12 cellular contexts compared by ENCODE assay signal in the genomic region with DNA sequence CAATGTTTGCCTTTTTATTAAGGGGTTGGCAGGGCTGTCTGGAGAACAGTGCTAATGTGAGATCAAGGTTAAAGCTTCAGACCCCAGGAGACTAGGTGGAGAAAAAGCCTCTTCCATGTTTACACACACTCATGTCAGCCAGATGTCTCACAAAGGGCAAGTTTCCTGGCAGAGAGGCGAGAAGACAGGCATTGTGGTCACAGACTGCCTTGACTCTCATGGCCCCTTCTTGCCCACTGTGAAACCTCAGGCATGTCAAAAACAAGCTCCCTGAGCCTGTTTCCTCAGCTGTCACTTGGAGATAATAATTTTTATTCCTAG.
DNase-seq lines count a peak whose midpoint lies in the region; ATAC-seq, FAIRE-seq and TF ChIP-seq lines count a peak whose summit lies in the region.
"Had no signal": no experiment of that assay in that cellular context is flagged by ENCODE, and none has a peak within 500 bp of the region (broad histone marks: within the 10 kb centered on the region; RNA-seq: fewer than 3 reads in every experiment).

No MANE protein-coding gene starts in this region.

- dilution Hi-C loops in endothelial cell of umbilical vein (cut with MboI; ENCODE audit: extremely low pct_ligation_motif_present, low sequenced_read_pairs), result no loop called here

- no TSS peak for BruUV-seq in endothelial cell of umbilical vein (replicated peaks; lab: Mats Ljungman, UMichigan)

- H3K27ac ChIP-seq in endothelial cell of umbilical vein (ENCODE audit: insufficient read depth, low read depth, low read length) (peak overlapping the region; percentile 1), upper lobe of right lung (no peak overlapping the region), small intestine (ENCODE audit: low read depth in 1 of 2, low read length in 1 of 2) (no peak overlapping the region)
- H3K27ac ChIP-seq: hepatocyte, VCaP had no signal

- ATAC-seq in sciatic nerve (peak; percentile 94), HG02885 (IDR thresholded peaks at IDR 0.05; ENCODE audit: poor library complexity, unreplicated experiment) (no peak), upper lobe of right lung (no peak)

- H3K9me3 ChIP-seq in endothelial cell of umbilical vein (replicated peaks; ENCODE audit: control insufficient read depth, insufficient read depth, low read length) (no peaks in the 10 kb centered on the region), upper lobe of right lung (no peaks in the 10 kb centered on the region), small intestine (ENCODE audit: control insufficient read depth, low read depth) (no peaks in the 10 kb centered on the region)

- H3K79me2 ChIP-seq in endothelial cell of umbilical vein (ENCODE audit: control insufficient read depth, insufficient read depth, low read length), result no peaks in the 10 kb centered on the region

- POLR2A ChIA-PET in endothelial cell of umbilical vein (lab: Charles Lee), result interaction anchor here (0.6 kb wide), 1 partner anchor 18 kb away, joined by 7 read pairs; no protein-coding TSS in a partner anchor

- intact Hi-C loops in endothelial cell of umbilical vein (cut with micrococcal nuclease), result no loop called here
- intact Hi-C loops in sciatic nerve (cut with DNase I), result no loop called here
- intact Hi-C loops in upper lobe of right lung (cut with DNase I), result no loop called here

- no peaks in the 10 kb centered on the region for H4K20me1 ChIP-seq in endothelial cell of umbilical vein (replicated peaks; ENCODE audit: control insufficient read depth, extremely low read depth, insufficient read depth, low read length)

- H3K36me3 ChIP-seq in endothelial cell of umbilical vein (ENCODE audit: control insufficient read depth in 2 of 2, extremely low read depth in 1 of 2, insufficient read depth in 2 of 2, low read length in 2 of 2), result no peaks in the 10 kb centered on the region
- H3K36me3 ChIP-seq in upper lobe of right lung, result no peaks in the 10 kb centered on the region
- H3K36me3 ChIP-seq in small intestine (ENCODE audit: control insufficient read depth in 2 of 2, insufficient read depth in 2 of 2, low read length in 2 of 2), result no peaks in the 10 kb centered on the region

- CTCF ChIA-PET in endothelial cell of umbilical vein (lab: Charles Lee), result interaction anchor here (1.0 to 1.2 kb wide), 2 partner anchors 15 to 130 kb away, joined by 3 read pairs; no protein-coding TSS in a partner anchor

- no peaks in the 10 kb centered on the region for H3K9me1 ChIP-seq in endothelial cell of umbilical vein (replicated peaks; ENCODE audit: control insufficient read depth, extremely low read depth, insufficient read depth, low read length)

- H3K9ac ChIP-seq in endothelial cell of umbilical vein (replicated peaks; ENCODE audit: extremely low read depth, insufficient read depth, low read length), result no peak overlapping the region

- peak; percentile 60 for DNase-seq in NCI-H2029 (lab: John Stamatoyannopoulos, UW)
- DNase-seq in NCI-H2029 treated with DMSO at 0.1 percent for 48 hours (lab: John Stamatoyannopoulos, UW), result no peak
- DNase-seq in NCI-H345 (lab: John Stamatoyannopoulos, UW), result peak; percentile 11
- DNase-seq in endothelial cell of umbilical vein (ENCODE audit: low read depth, low spot score), result peak; percentile 46
- no peak for DNase-seq in sciatic nerve (ENCODE audit: low spot score)
- no peak for DNase-seq in upper lobe of right lung
- no peak for DNase-seq in small intestine
- DNase-seq: nucleus accumbens had no signal

- H2AFZ ChIP-seq in endothelial cell of umbilical vein (ENCODE audit: low read depth, low read length), result no peak overlapping the region
- H2AFZ ChIP-seq: hepatocyte had no signal

- H3K27me3 ChIP-seq in endothelial cell of umbilical vein (ENCODE audit: control insufficient read depth in 2 of 2, insufficient read depth in 2 of 2, low read length in 2 of 2), result no peaks in the 10 kb centered on the region
- H3K27me3 ChIP-seq in upper lobe of right lung, result no peaks in the 10 kb centered on the region
- no peaks in the 10 kb centered on the region for H3K27me3 ChIP-seq in small intestine (ENCODE audit: control insufficient read depth in 2 of 2, insufficient read depth in 2 of 2, low read length in 2 of 2)
- H3K27me3 ChIP-seq: hepatocyte had no signal

- H3K4me2 ChIP-seq in endothelial cell of umbilical vein (ENCODE audit: insufficient read depth, low read length), result no peak overlapping the region
- H3K4me2 ChIP-seq: hepatocyte had no signal

- H3K4me3 ChIP-seq in endothelial cell of umbilical vein (replicated peaks in 1 of 3; ENCODE audit: insufficient read depth in 1 of 3, low read depth in 1 of 3, low read length in 3 of 3) (no peak overlapping the region), upper lobe of right lung (no peak overlapping the region), small intestine (ENCODE audit: low read depth in 1 of 2, low read length in 2 of 2) (no peak overlapping the region)
- H3K4me3 ChIP-seq: hepatocyte had no signal

- H3K4me1 ChIP-seq in endothelial cell of umbilical vein (ENCODE audit: control insufficient read depth, extremely low read depth, insufficient read depth, low read length) (peaks cover 3% of the 10 kb centered on the region), upper lobe of right lung (peaks cover 6% of the 10 kb centered on the region), small intestine (ENCODE audit: control insufficient read depth in 2 of 2, insufficient read depth in 1 of 2, low read depth in 1 of 2, low read length in 1 of 2) (no peaks in the 10 kb centered on the region)

- TF ChIP-seq POLR2A in endothelial cell of umbilical vein (IDR thresholded peaks at IDR 0.05; ENCODE audit: low read depth, low read length), result no peak

- 53 to 100% (median 63%) methylated on average over 1 of the region's 1 CpG for whole genome bisulfite sequencing in small intestine, 3 donors

- TF ChIP-seq CTCF in endothelial cell of umbilical vein (IDR thresholded peaks at IDR 0.05; ENCODE audit: extremely low read depth in 1 of 2, insufficient read depth in 1 of 2, low read depth in 1 of 2, low read length in 2 of 2) (no peak), upper lobe of right lung (IDR thresholded peaks at IDR 0.05) (no peak)

- peak; percentile 68 for FAIRE-seq in endothelial cell of umbilical vein (lab: Jason Lieb, UNC)
- no peak for FAIRE-seq in small intestine (lab: Jason Lieb, UNC)
- FAIRE-seq: GM12891 had no signal

TF ChIP-seq in endothelial cell of umbilical vein, 7 proteins besides CTCF, POLR2A, EP300 and RAD21:
- no peak for TF ChIP-seq MYC (IDR thresholded peaks at IDR 0.05; ENCODE audit: low read depth, low read length)
- no peak for TF ChIP-seq JUN (IDR thresholded peaks at IDR 0.05; ENCODE audit: borderline replicate concordance, insufficient read depth, insufficient read length, low read depth)
- no peak for TF ChIP-seq GATA2 (IDR thresholded peaks at IDR 0.05; ENCODE audit: insufficient read depth, insufficient read length, low read depth, low read length)
- TF ChIP-seq EZH2 (IDR thresholded peaks at IDR 0.05; ENCODE audit: borderline replicate concordance, low read depth, low read length, severe bottlenecking), result no peak
- no peak for TF ChIP-seq FOS (IDR thresholded peaks at IDR 0.05; ENCODE audit: borderline replicate concordance, insufficient read depth, low read length)
- TF ChIP-seq, protein P1, sequence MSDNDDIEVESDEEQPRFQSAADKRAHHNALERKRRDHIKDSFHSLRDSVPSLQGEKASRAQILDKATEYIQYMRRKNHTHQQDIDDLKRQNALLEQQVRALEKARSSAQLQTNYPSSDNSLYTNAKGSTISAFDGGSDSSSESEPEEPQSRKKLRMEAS (IDR thresholded peaks at IDR 0.05; ENCODE audit: insufficient read depth, insufficient read length), result no peak
- no peak for TF ChIP-seq POLR2AphosphoS5 (IDR thresholded peaks at IDR 0.05; ENCODE audit: insufficient read depth, low read depth, low read length)

Comparison
In these comparisons a context has a peak if more than half of its experiments do, and no peak if none do; other contexts are left out.
1. DNase-seq: peak in NCI-H2029 (single experiment), NCI-H345 (single experiment) and endothelial cell of umbilical vein (single experiment); none in NCI-H2029 treated with DMSO at 0.1 percent for 48 hours (single experiment), sciatic nerve (single experiment), upper lobe of right lung (single experiment) and small intestine (single experiment).